In genomic region chr3:89558711-89559110, GRCh38 we compare ENCODE assay signal across 24 cellular contexts.
A peak's percentile ranks its signal among the peaks of the same experiment; 100 is the strongest.
DNase-seq lines count a peak whose midpoint lies in the region; ATAC-seq, FAIRE-seq and TF ChIP-seq lines count a peak whose summit lies in the region.
"Had no signal": no experiment of that assay in that cellular context is flagged by ENCODE, and none has a peak within 500 bp of the region (broad histone marks: within the 10 kb centered on the region; RNA-seq: fewer than 3 reads in every experiment).

No MANE protein-coding gene starts in this region.

- H3K9me3 ChIP-seq in HepG2 (ENCODE audit: low read length) (no peaks in the 10 kb centered on the region), right lobe of liver (no peaks in the 10 kb centered on the region), K562 (replicated peaks; ENCODE audit: control insufficient read depth, insufficient read depth, low read depth, low read length) (no peaks in the 10 kb centered on the region)
- H3K9me3 ChIP-seq: BE2C, BLaER1 had no signal

- TF ChIP-seq EP300 in HepG2 (IDR thresholded peaks at IDR 0.05; ENCODE audit: low read depth in 2 of 2, low read length in 2 of 2) (no peak), HepG2 (CRISPR knock-in tag; IDR thresholded peaks at IDR 0.05; ENCODE audit: borderline replicate concordance) (no peak), K562 (IDR thresholded peaks at IDR 0.05; ENCODE audit: low read length) (no peak)

- intact Hi-C loops in HepG2 (cut with micrococcal nuclease; ENCODE audit: unreplicated experiment), result no loop called here
- intact Hi-C loops in right lobe of liver (cut with DNase I), result no loop called here
- intact Hi-C loops in K562 (cut with micrococcal nuclease), result no loop called here

- ATAC-seq in HepG2 (no peak), right lobe of liver (no peak), K562 (no peak)
- ATAC-seq: GM12878 had no signal

- TF ChIP-seq RAD21 in HepG2 (CRISPR knock-in tag; IDR thresholded peaks at IDR 0.05), result no peak
- no peak for TF ChIP-seq RAD21 in K562 (CRISPR knock-in tag; conservative IDR thresholded peaks at IDR 0.05 in 1 of 2, IDR thresholded peaks at IDR 0.05 in 1 of 2)

- TF ChIP-seq CTCF in HepG2 (CRISPR knock-in tag; IDR thresholded peaks at IDR 0.05), result no peak
- no peak for TF ChIP-seq CTCF in right lobe of liver (IDR thresholded peaks at IDR 0.05)
- no peak for TF ChIP-seq CTCF in K562 (IDR thresholded peaks at IDR 0.05 in 2 of 3, conservative IDR thresholded peaks at IDR 0.05 in 1 of 3; ENCODE audit: insufficient read depth in 2 of 3, low read depth in 1 of 3, low read length in 3 of 3)

- no peak overlapping the region for H3K4me3 ChIP-seq in HepG2 (replicated peaks in 1 of 3; ENCODE audit: insufficient read depth in 1 of 3, low read depth in 2 of 3, low read length in 3 of 3)
- no peak overlapping the region for H3K4me3 ChIP-seq in right lobe of liver
- no peak overlapping the region for H3K4me3 ChIP-seq in K562
- H3K4me3 ChIP-seq: BLaER1, GM12878 had no signal

- WGBS in HepG2 (ENCODE audit: low lambda C conversion rate), result 0% methylated on average over 1 of the region's 1 CpG
- 5% methylated on average over 1 of the region's 1 CpG for WGBS in right lobe of liver (ENCODE audit: insufficient coverage, low coverage, low lambda C conversion rate, missing lambda C conversion rate)
- WGBS in K562 (ENCODE audit: insufficient coverage, low coverage, missing lambda C conversion rate), result 0% methylated on average over 1 of the region's 1 CpG

- H3K9ac ChIP-seq in HepG2 (ENCODE audit: insufficient read depth, low read depth, low read length) (no peak overlapping the region), K562 (ENCODE audit: insufficient read depth in 1 of 2, low read depth in 2 of 2, low read length in 2 of 2) (no peak overlapping the region)
- H3K9ac ChIP-seq: BLaER1 had no signal

- H3K4me1 ChIP-seq in HepG2 (ENCODE audit: insufficient read depth, low read length), result no peaks in the 10 kb centered on the region
- no peaks in the 10 kb centered on the region for H3K4me1 ChIP-seq in right lobe of liver
- H3K4me1 ChIP-seq in K562 (replicated peaks in 1 of 2; ENCODE audit: control insufficient read depth in 2 of 2, insufficient read depth in 2 of 2, low read length in 2 of 2), result no peaks in the 10 kb centered on the region
- H3K4me1 ChIP-seq: BE2C, BLaER1 had no signal

- POLR2A ChIA-PET in HepG2 (lab: Yijun Ruan, JAX) (no interaction called here), K562 (lab: Yijun Ruan, JAX) (no interaction called here)

- TF ChIP-seq POLR2A in HepG2 (IDR thresholded peaks at IDR 0.05; ENCODE audit: insufficient read depth in 1 of 2, low read depth in 2 of 2, low read length in 2 of 2), result no peak
- TF ChIP-seq POLR2A in right lobe of liver (IDR thresholded peaks at IDR 0.05), result no peak
- no peak for TF ChIP-seq POLR2A in K562 (conservative IDR thresholded peaks at IDR 0.05)

- H3K4me2 ChIP-seq in HepG2 (ENCODE audit: low read depth, low read length), result no peak overlapping the region
- no peak overlapping the region for H3K4me2 ChIP-seq in K562 (ENCODE audit: insufficient read depth, low read length)
- H3K4me2 ChIP-seq: BLaER1 had no signal

- no peaks in the 10 kb centered on the region for H3K9me1 ChIP-seq in K562 (ENCODE audit: control insufficient read depth, insufficient read depth, low read length)

- DNase-seq in HepG2 (ENCODE audit: low spot score), result no peak
- no peak for DNase-seq in right lobe of liver
- DNase-seq in K562 (ENCODE audit: extremely low read depth in 1 of 4, low spot score in 3 of 4), result no peak
- DNase-seq in NCI-H2171 (lab: John Stamatoyannopoulos, UW), result no peak
- DNase-seq in GM19239 (ENCODE audit: insufficient read length, low spot score), result no peak
- DNase-seq: ACHN; BE2C; C1 segment of cervical spinal cord; CD4-positive, alpha-beta memory T cell; CD4-positive, CD25-positive, alpha-beta regulatory T cell; CD8-positive, alpha-beta memory T cell; COR-L47; DMS 273 treated with DMSO at 0.1 percent for 48 hours; DMS153; DMS53; DMS79; DND-41; EL; GDM1 had no signal

- H2AFZ ChIP-seq in HepG2 (ENCODE audit: low read length) (no peak overlapping the region), K562 (ENCODE audit: low read depth, low read length) (no peak overlapping the region)

- in situ Hi-C loops in HepG2 (cut with HindIII; ENCODE audit: extremely low pct_ligation_motif_present, low pct_unique_long_range_greater_than_20kb), result loop anchor here (25.0 kb wide), 1 partner anchor 279 kb away; no protein-coding TSS in a partner anchor
- in situ Hi-C loops in K562 (cut with MboI), result no loop called here

- no peak for FAIRE-seq in HepG2 (lab: Jason Lieb, UNC)
- FAIRE-seq in K562 (lab: Jason Lieb, UNC), result no peak
- FAIRE-seq in GM19239 (lab: Jason Lieb, UNC), result no peak
- FAIRE-seq: GM12878, GM12892, GM18507 had no signal

- BruUV-seq in HepG2 (replicated peaks; lab: Mats Ljungman, UMichigan) (no TSS peak), K562 (replicated peaks; lab: Mats Ljungman, UMichigan) (no TSS peak)

- H3K27ac ChIP-seq in HepG2 (ENCODE audit: extremely low read length, insufficient read depth, low read length) (no peak overlapping the region), right lobe of liver (no peak overlapping the region), K562 (ENCODE audit: extremely low read depth, low read depth, low read length) (no peak overlapping the region)
- H3K27ac ChIP-seq: 22Rv1, BLaER1 had no signal

- no peaks in the 10 kb centered on the region for H4K20me1 ChIP-seq in HepG2 (ENCODE audit: insufficient read depth, low read length)
- no peaks in the 10 kb centered on the region for H4K20me1 ChIP-seq in K562 (replicated peaks; ENCODE audit: control insufficient read depth, insufficient read depth, low read length)
- H4K20me1 ChIP-seq: BLaER1 had no signal

- no peaks in the 10 kb centered on the region for H3K27me3 ChIP-seq in HepG2 (ENCODE audit: control insufficient read depth in 1 of 2, insufficient read depth in 2 of 2, low read length in 2 of 2)
- H3K27me3 ChIP-seq in right lobe of liver, result no peaks in the 10 kb centered on the region
- H3K27me3 ChIP-seq in K562 (ENCODE audit: control insufficient read depth in 2 of 2, insufficient read depth in 2 of 2, low read length in 2 of 2), result no peaks in the 10 kb centered on the region
- H3K27me3 ChIP-seq: BE2C, BLaER1 had no signal

- H3K36me3 ChIP-seq in HepG2 (replicated peaks in 1 of 2; ENCODE audit: control insufficient read depth in 1 of 2, insufficient read depth in 2 of 2, low read length in 2 of 2) (no peaks in the 10 kb centered on the region), right lobe of liver (no peaks in the 10 kb centered on the region), K562 (ENCODE audit: control insufficient read depth, insufficient read depth, low read length) (no peaks in the 10 kb centered on the region)
- H3K36me3 ChIP-seq: BE2C, BLaER1 had no signal

- CTCF ChIA-PET in HepG2 (lab: Yijun Ruan, JAX; ENCODE audit: low intra/inter-chr PET ratio, low total read pairs) (no interaction called here), K562 (lab: Yijun Ruan, JAX; ENCODE audit: low intra/inter-chr PET ratio) (no interaction called here)

- H3K79me2 ChIP-seq in HepG2 (ENCODE audit: insufficient read depth, low read length) (no peaks in the 10 kb centered on the region), K562 (ENCODE audit: control insufficient read depth, insufficient read depth, low read length) (no peaks in the 10 kb centered on the region)

TF ChIP-seq in HepG2, 621 proteins besides CTCF, POLR2A, EP300 and RAD21:
- TF ChIP-seq SP140L (CRISPR knock-in tag; IDR thresholded peaks at IDR 0.05; ENCODE audit: borderline replicate concordance) (no peak), MAFK (conservative IDR thresholded peaks at IDR 0.05 in 1 of 2, IDR thresholded peaks at IDR 0.05 in 1 of 2; ENCODE audit: low read length in 2 of 2) (peak; percentile 64 to 82), MAFF (IDR thresholded peaks at IDR 0.05; ENCODE audit: low read depth, low read length) (peak; percentile 80)

TF ChIP-seq in K562, 482 proteins besides CTCF, POLR2A, EP300 and RAD21:
- TF ChIP-seq ZNF316 (IDR thresholded peaks at IDR 0.05) (peak; percentile 13; the same call in 1 of the 2 replicates), MCM7 (IDR thresholded peaks at IDR 0.05) (no peak)
TF ChIP-seq in K562: peak in this region for 1.

Comparison
In these comparisons a context has a peak if more than half of its experiments do, and no peak if none do; other contexts are left out.
1. Of the 241 proteins assayed by ChIP-seq in both HepG2 and K562: peak only in HepG2: MAFF and MAFK; only in K562: none; in both: none; in neither: 239.